Comparison of ENCODE assay signal across 9 cellular contexts in the genomic region with DNA sequence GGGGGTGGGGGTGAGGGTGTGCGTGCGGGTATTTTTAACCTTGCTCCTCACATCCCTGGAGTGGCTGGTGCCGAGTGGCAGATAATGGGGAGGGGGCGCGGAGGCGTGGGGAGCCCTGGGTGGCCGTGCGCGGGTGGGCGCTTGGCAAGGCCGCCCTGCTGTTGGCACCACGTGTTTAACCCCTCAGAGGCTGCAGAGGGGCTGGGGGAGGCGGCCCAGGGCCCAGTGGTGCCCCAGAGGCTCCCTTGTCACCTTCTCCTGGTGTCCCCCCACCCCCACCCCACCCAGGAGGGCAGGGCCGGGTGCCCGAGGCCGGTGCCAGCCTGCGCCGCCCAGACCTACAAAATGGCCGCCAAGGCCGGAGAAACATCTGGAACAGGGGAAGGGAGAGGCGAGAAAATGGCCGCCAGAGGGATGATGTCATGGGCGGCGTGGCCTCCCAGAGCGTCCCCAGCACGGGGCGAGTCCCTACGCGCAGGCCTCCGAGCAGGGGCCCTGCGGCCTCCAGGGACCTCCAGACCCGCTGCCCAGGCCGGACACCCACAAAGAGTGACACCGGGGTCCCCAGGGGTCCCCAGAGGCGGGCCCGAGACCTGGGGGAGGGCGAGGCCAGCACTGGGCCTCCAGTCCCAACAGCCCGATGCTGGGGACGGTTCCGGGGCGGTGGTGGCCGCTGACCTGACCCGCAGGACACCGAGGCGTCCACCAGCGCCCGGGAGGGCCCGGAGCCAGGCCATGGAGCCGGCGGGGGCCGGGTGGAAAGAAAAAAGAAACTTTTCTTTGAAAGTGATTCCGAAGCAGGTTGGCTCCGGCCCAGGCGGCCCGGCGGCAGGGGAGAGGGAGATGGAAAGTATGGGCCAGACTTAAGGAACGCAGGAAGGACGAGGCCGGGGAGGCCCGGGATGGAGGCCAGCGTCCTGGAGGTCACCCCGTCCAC. TPM values are rescaled to one million over a fixed set of nuclear protein-coding genes. Genes with fewer than 3 reads are reported as not detected.
DNase-seq lines count a peak whose midpoint lies in the region; ATAC-seq, FAIRE-seq and TF ChIP-seq lines count a peak whose summit lies in the region.
"Had no signal": no experiment of that assay in that cellular context is flagged by ENCODE, and none has a peak within 500 bp of the region (broad histone marks: within the 10 kb centered on the region; RNA-seq: fewer than 3 reads in every experiment).

No MANE protein-coding gene starts in this region.

- no peak for TF ChIP-seq CTCF in GM23338 (conservative IDR thresholded peaks at IDR 0.05; ENCODE audit: low read depth in 2 of 2)
- TF ChIP-seq CTCF in kidney (IDR thresholded peaks at IDR 0.05; ENCODE audit: borderline replicate concordance, extremely low read depth, insufficient read depth), result no peak

- CTCF ChIA-PET in activated naive CD4-positive, alpha-beta T cell treated with anti-CD3 and anti-CD28 coated beads, Interleukin-2, amount 10 ng/mL, durations not matched to agents 7 days and 5 days (lab: Charles Lee), result no interaction called here

- H3K27ac Mint-ChIP-seq in GM23338, result no peak overlapping the region
- H3K27ac Mint-ChIP-seq in activated naive CD4-positive, alpha-beta T cell treated with anti-CD3 and anti-CD28 coated beads, Interleukin-2, amount 10 ng/mL, durations not matched to agents 7 days and 5 days, result no peak overlapping the region

- H2AFZ ChIP-seq in GM23338, result peak overlapping the region; percentile 96

- no peaks in the 10 kb centered on the region for H3K79me2 ChIP-seq in GM23338 (replicated peaks; ENCODE audit: insufficient read depth)

- H3K9ac ChIP-seq in kidney (ENCODE audit: low read length in 2 of 2), result peak overlapping the region; percentile 8 to 81

- H3K4me1 ChIP-seq in GM23338 (ENCODE audit: insufficient read depth) (no peaks in the 10 kb centered on the region), kidney (ENCODE audit: control insufficient read depth in 1 of 2, insufficient read depth in 1 of 2, low read depth in 1 of 2, low read length in 2 of 2) (peaks cover 10 to 34% of the 10 kb centered on the region in 2 donors)

- H3K4me1 Mint-ChIP-seq in GM23338, result peaks cover 7% of the 10 kb centered on the region; the same call in 2 of the 3 replicates
- H3K4me1 Mint-ChIP-seq in activated naive CD4-positive, alpha-beta T cell treated with anti-CD3 and anti-CD28 coated beads, Interleukin-2, amount 10 ng/mL, durations not matched to agents 7 days and 5 days, result no peaks in the 10 kb centered on the region

- H3K9me2 ChIP-seq in GM23338 (ENCODE audit: insufficient read depth), result no peaks in the 10 kb centered on the region

- intact Hi-C loops in kidney (cut with DNase I), result no loop called here

- H3K4me3 ChIP-seq in GM23338 (no peak overlapping the region), kidney (ENCODE audit: low read length in 2 of 2) (peak overlapping the region in 1 of 2 donors; percentile 37), skin epidermis (peak overlapping the region; percentile 13 to 41 (median 26))
- H3K4me3 ChIP-seq: SK-N-MC had no signal

- no peak overlapping the region for H3K4me2 ChIP-seq in GM23338

- H3K27ac ChIP-seq in GM23338 (ENCODE audit: low read depth), result no peak overlapping the region
- H3K27ac ChIP-seq in caudate nucleus (ENCODE audit: low read depth, low read length), result peak overlapping the region; percentile 92
- peak overlapping the region; percentile 100 for H3K27ac ChIP-seq in kidney (ENCODE audit: low read depth in 2 of 2, low read length in 2 of 2)
- peak overlapping the region; percentile 85 to 100 (median 99) for H3K27ac ChIP-seq in skin epidermis
- H3K27ac ChIP-seq: SK-N-MC had no signal

- no peaks in the 10 kb centered on the region for H3F3A ChIP-seq in GM23338 (replicated peaks; ENCODE audit: low read depth)

- H3K36me3 ChIP-seq in GM23338 (ENCODE audit: insufficient read depth) (no peaks in the 10 kb centered on the region), kidney (ENCODE audit: control insufficient read depth in 1 of 2, insufficient read depth in 2 of 2, low read length in 2 of 2) (peaks cover 0 to 7% of the 10 kb centered on the region in 2 donors)

- no peak for FAIRE-seq in kidney (lab: Jason Lieb, UNC)

- DNase-seq in GM23338 (ENCODE audit: low spot score) (peak; percentile 56), caudate nucleus (lab: John Stamatoyannopoulos, UW) (peak in 57 of 61 donors; percentile 29 to 93 (median 76)), kidney (peak; percentile 96), SW480 (ENCODE audit: low spot score) (no peak)
- no peak for DNase-seq in activated naive CD4-positive, alpha-beta T cell treated with anti-CD3 and anti-CD28 coated beads, Interleukin-2, amount 10 ng/mL, durations not matched to agents 7 days and 5 days
- DNase-seq in activated CD4-positive, CD25-positive, alpha-beta regulatory T cell (lab: John Stamatoyannopoulos, UW), result no peak
- no peak for DNase-seq in activated naive CD4-positive, alpha-beta T cell (lab: John Stamatoyannopoulos, UW)

- H3K9me3 Mint-ChIP-seq in GM23338, result peaks cover 4% of the 10 kb centered on the region; the same call in 2 of the 3 replicates
- H3K9me3 Mint-ChIP-seq in activated naive CD4-positive, alpha-beta T cell treated with anti-CD3 and anti-CD28 coated beads, Interleukin-2, amount 10 ng/mL, durations not matched to agents 7 days and 5 days, result peaks cover 6% of the 10 kb centered on the region

- ATAC-seq in GM23338, result peak; percentile 46

- no peaks in the 10 kb centered on the region for H4K20me1 ChIP-seq in GM23338 (replicated peaks; ENCODE audit: insufficient read depth)

- no peaks in the 10 kb centered on the region for H3K9me3 ChIP-seq in kidney (ENCODE audit: control insufficient read depth in 1 of 2, low read length in 2 of 2)

- H3K36me3 Mint-ChIP-seq in GM23338 (ENCODE audit: low read depth), result no peaks in the 10 kb centered on the region
- no peaks in the 10 kb centered on the region for H3K36me3 Mint-ChIP-seq in activated naive CD4-positive, alpha-beta T cell treated with anti-CD3 and anti-CD28 coated beads, Interleukin-2, amount 10 ng/mL, durations not matched to agents 7 days and 5 days

- no peaks in the 10 kb centered on the region for H3K27me3 ChIP-seq in GM23338 (ENCODE audit: insufficient read depth)

- no peak overlapping the region for H3K4me3 Mint-ChIP-seq in GM23338
- H3K4me3 Mint-ChIP-seq in activated naive CD4-positive, alpha-beta T cell treated with anti-CD3 and anti-CD28 coated beads, Interleukin-2, amount 10 ng/mL, durations not matched to agents 7 days and 5 days, result no peak overlapping the region

- peaks cover 18% of the 10 kb centered on the region for H3K27me3 Mint-ChIP-seq in GM23338 (ENCODE audit: insufficient read depth, low read depth, poor library complexity)
- no peaks in the 10 kb centered on the region for H3K27me3 Mint-ChIP-seq in activated naive CD4-positive, alpha-beta T cell treated with anti-CD3 and anti-CD28 coated beads, Interleukin-2, amount 10 ng/mL, durations not matched to agents 7 days and 5 days

TF ChIP-seq in GM23338, 12 proteins besides CTCF, POLR2A, EP300 and RAD21:
- no peak for TF ChIP-seq EZH2phosphoT487 (IDR thresholded peaks at IDR 0.05; ENCODE audit: unreplicated experiment)
- TF ChIP-seq EZH2 (IDR thresholded peaks at IDR 0.05; ENCODE audit: low read depth, unreplicated experiment), result no peak
- no peak for TF ChIP-seq ZNF331 (CRISPR knock-in tag; IDR thresholded peaks at IDR 0.05; ENCODE audit: low read depth)
- no peak for TF ChIP-seq CREB1 (CRISPR knock-in tag; IDR thresholded peaks at IDR 0.05; ENCODE audit: low read depth)
- TF ChIP-seq ZNF114 (CRISPR knock-in tag; IDR thresholded peaks at IDR 0.05), result no peak
- TF ChIP-seq, protein P1, sequence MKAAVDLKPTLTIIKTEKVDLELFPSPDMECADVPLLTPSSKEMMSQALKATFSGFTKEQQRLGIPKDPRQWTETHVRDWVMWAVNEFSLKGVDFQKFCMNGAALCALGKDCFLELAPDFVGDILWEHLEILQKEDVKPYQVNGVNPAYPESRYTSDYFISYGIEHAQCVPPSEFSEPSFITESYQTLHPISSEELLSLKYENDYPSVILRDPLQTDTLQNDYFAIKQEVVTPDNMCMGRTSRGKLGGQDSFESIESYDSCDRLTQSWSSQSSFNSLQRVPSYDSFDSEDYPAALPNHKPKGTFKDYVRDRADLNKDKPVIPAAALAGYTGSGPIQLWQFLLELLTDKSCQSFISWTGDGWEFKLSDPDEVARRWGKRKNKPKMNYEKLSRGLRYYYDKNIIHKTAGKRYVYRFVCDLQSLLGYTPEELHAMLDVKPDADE (IDR thresholded peaks at IDR 0.05), result no peak
- no peak for TF ChIP-seq NANOG (IDR thresholded peaks at IDR 0.05; ENCODE audit: borderline replicate concordance)
- no peak for TF ChIP-seq JUNB (IDR thresholded peaks at IDR 0.05; ENCODE audit: unreplicated experiment)
TF ChIP-seq in GM23338: peak in this region for 0.

RNA-seq across cellular contexts. Expression of a gene that starts 38.2 kb away (rescaled TPM):
- 0.58 and 1.3 TPM in 2 replicates for total RNA-seq in GM23338 (2014; rRNA removed; shearing (Covaris generic))
- polyA plus RNA-seq in GM23338 (2016; fragmentation: Nextera tagmentation; extraction: Ambion mirVana) (5.3 and 8.2 TPM in 2 replicates), kidney (ENCODE audit: insufficient read depth, low read depth, low replicate concordance) (20.3 TPM)
- 173 TPM for total RNA-seq in kidney

Comparison
In these comparisons a context has a peak if more than half of its experiments do, and no peak if none do; other contexts are left out.
1. DNase-seq: peak in GM23338 (single experiment), caudate nucleus (57 of 61) and kidney (single experiment); none in activated naive CD4-positive, alpha-beta T cell treated with anti-CD3 and anti-CD28 coated beads, Interleukin-2, amount 10 ng/mL, durations not matched to agents 7 days and 5 days (single experiment), activated CD4-positive, CD25-positive, alpha-beta regulatory T cell (0 of 4), SW480 (single experiment) and activated naive CD4-positive, alpha-beta T cell (0 of 4).
2. RNA of a gene that starts 38.2 kb away (total RNA-seq): 173 TPM in kidney (single experiment); 0.58 to 1.3 TPM in GM23338; every median in the first group is over 10 times any median in the second.